In the genomic region with DNA sequence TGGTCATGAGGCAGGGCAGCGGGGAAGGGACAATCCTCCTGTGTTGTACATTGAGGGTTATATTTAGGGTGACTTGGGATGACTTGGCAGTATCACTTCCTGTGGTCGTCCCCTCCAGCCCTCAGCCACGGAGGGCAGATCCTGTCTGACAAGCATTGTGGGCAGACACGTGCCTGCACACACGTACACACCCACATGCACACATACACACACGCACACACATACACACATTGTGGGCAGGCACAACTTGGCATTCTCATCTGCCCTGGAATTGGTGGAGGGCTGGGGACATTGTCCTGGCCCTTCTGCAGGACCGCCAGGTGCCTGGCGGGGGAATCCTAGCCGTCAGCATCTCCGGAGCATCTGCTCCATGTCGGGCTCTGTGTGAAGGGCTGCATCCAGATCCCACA, we compare ENCODE assay signal across 9 cellular contexts. TPM values are rescaled to one million over a fixed set of nuclear protein-coding genes. Genes with fewer than 3 reads are reported as not detected.
DNase-seq lines count a peak whose midpoint lies in the region; ATAC-seq and TF ChIP-seq lines count a peak whose summit lies in the region.
"Had no signal": no experiment of that assay in that cellular context is flagged by ENCODE, and none has a peak within 500 bp of the region (broad histone marks: within the 10 kb centered on the region; RNA-seq: fewer than 3 reads in every experiment).

No MANE protein-coding gene starts in this region.

- H4K20me1 ChIP-seq in mammary epithelial cell (ENCODE audit: insufficient read depth, low read length), result no peaks in the 10 kb centered on the region

- intact Hi-C loops in MCF 10A (cut with micrococcal nuclease) (no loop called here), mammary epithelial cell (cut with micrococcal nuclease) (no loop called here), upper lobe of right lung (cut with DNase I) (no loop called here)

- H3K4me1 ChIP-seq in mammary epithelial cell (ENCODE audit: insufficient read depth, low read length) (peaks cover 36% of the 10 kb centered on the region), lung (ENCODE audit: control insufficient read depth in 2 of 2, insufficient read depth in 2 of 2, low read length in 2 of 2) (peaks cover 7 to 58% of the 10 kb centered on the region in 2 donors), upper lobe of right lung (peaks cover 69% of the 10 kb centered on the region)

- ATAC-seq in lung (ENCODE audit: insufficient read depth, low FRiP score) (peak; percentile 37), upper lobe of right lung (peak; percentile 60)

- H3K27me3 Mint-ChIP-seq in MCF 10A (ENCODE audit: insufficient read depth, unreplicated experiment), result no peaks in the 10 kb centered on the region

- peaks cover 22% of the 10 kb centered on the region for H3K4me1 Mint-ChIP-seq in MCF 10A (ENCODE audit: insufficient read depth, unreplicated experiment)

- no peaks in the 10 kb centered on the region for H3K9me3 Mint-ChIP-seq in MCF 10A (ENCODE audit: unreplicated experiment)

- H3K9me3 ChIP-seq in mammary epithelial cell (replicated peaks; ENCODE audit: insufficient read depth, low read length) (no peaks in the 10 kb centered on the region), lung (ENCODE audit: control insufficient read depth in 2 of 2, insufficient read depth in 1 of 2, low read length in 1 of 2) (no peaks in the 10 kb centered on the region), upper lobe of right lung (no peaks in the 10 kb centered on the region)

- H3K79me2 ChIP-seq in mammary epithelial cell (ENCODE audit: insufficient read depth, low read length), result peaks cover 40% of the 10 kb centered on the region

- H3K36me3 Mint-ChIP-seq in MCF 10A (ENCODE audit: insufficient read depth, unreplicated experiment), result peaks cover 63% of the 10 kb centered on the region

- no peak overlapping the region for H3K4me3 Mint-ChIP-seq in MCF 10A (ENCODE audit: unreplicated experiment)

- no peak for TF ChIP-seq CTCF in MCF 10A (IDR thresholded peaks at IDR 0.05; ENCODE audit: unreplicated experiment)
- TF ChIP-seq CTCF in mammary epithelial cell (conservative IDR thresholded peaks at IDR 0.05 in 1 of 2, IDR thresholded peaks at IDR 0.05 in 1 of 2; ENCODE audit: extremely low read depth in 1 of 2, insufficient read depth in 1 of 2, low read depth in 1 of 2, low read length in 2 of 2), result no peak
- no peak for TF ChIP-seq CTCF in lung (IDR thresholded peaks at IDR 0.05; ENCODE audit: control extremely low read depth, extremely low read depth)
- TF ChIP-seq CTCF in upper lobe of right lung (IDR thresholded peaks at IDR 0.05), result no peak

- in situ Hi-C loops in mammary epithelial cell (cut with MboI; ENCODE audit: low sequenced_read_pairs in 2 of 2), result loop anchor here in 1 of 2 donors (10.0 to 25.0 kb wide), 4 partner anchors 96 to 588 kb away; a partner anchor contains a TSS

- H3K27ac Mint-ChIP-seq in MCF 10A (ENCODE audit: low read depth, unreplicated experiment), result peak overlapping the region; percentile 71

- CTCF ChIA-PET in MCF 10A (lab: Yijun Ruan, JAX) (no interaction called here), mammary epithelial cell (lab: Charles Lee; ENCODE audit: low non-redundant PET) (no interaction called here)

- H3K4me3 ChIP-seq in mammary epithelial cell (replicated peaks in 1 of 3; ENCODE audit: insufficient read depth in 1 of 3, low read depth in 2 of 3, low read length in 3 of 3) (no peak overlapping the region), lung (no peak overlapping the region), upper lobe of right lung (no peak overlapping the region)

- H3K27ac ChIP-seq in mammary epithelial cell (ENCODE audit: insufficient read depth, low read depth, low read length) (no peak overlapping the region), lung (ENCODE audit: low read depth in 1 of 2, low read length in 1 of 2) (peak overlapping the region; percentile 4 to 84), upper lobe of right lung (peak overlapping the region; percentile 63)
- H3K27ac ChIP-seq: C4-2B had no signal

- no peak overlapping the region for H2AFZ ChIP-seq in mammary epithelial cell (ENCODE audit: low read depth, low read length)

- no peak overlapping the region for H3K9ac ChIP-seq in mammary epithelial cell (ENCODE audit: insufficient read depth, low read length)

- dilution Hi-C loops in mammary epithelial cell (cut with HindIII; ENCODE audit: low sequenced_read_pairs), result no loop called here

- H3K36me3 ChIP-seq in mammary epithelial cell (ENCODE audit: insufficient read depth, low read length) (no peaks in the 10 kb centered on the region), lung (ENCODE audit: control insufficient read depth in 2 of 2, insufficient read depth in 2 of 2, low read length in 2 of 2) (peaks cover 0 to 5% of the 10 kb centered on the region in 2 donors), upper lobe of right lung (peaks cover 15% of the 10 kb centered on the region)

- POLR2A ChIA-PET in MCF 10A (lab: Yijun Ruan, JAX), result no interaction called here

- H3K27me3 ChIP-seq in mammary epithelial cell (ENCODE audit: insufficient read depth, low read length) (no peaks in the 10 kb centered on the region), lung (ENCODE audit: control insufficient read depth, insufficient read depth) (no peaks in the 10 kb centered on the region), upper lobe of right lung (no peaks in the 10 kb centered on the region)

- BruUV-seq in MCF 10A (replicated peaks; lab: Mats Ljungman, UMichigan) (no TSS peak), mammary epithelial cell (replicated peaks; lab: Mats Ljungman, UMichigan) (no TSS peak)

- DNase-seq in MCF 10A (ENCODE audit: unreplicated experiment) (no peak), mammary epithelial cell (no peak), lung (ENCODE audit: low spot score) (no peak), upper lobe of right lung (peak; percentile 80), retina (no peak), dedifferentiated amniotic fluid mesenchymal stem cell (ENCODE audit: extremely low spot score) (no peak), HuH-7.5 (ENCODE audit: low spot score) (no peak)
- DNase-seq in activated T-cell treated with anti-CD3 and anti-CD28 coated beads, Interleukin-2, amount 50 U/mL, for 48 hours, result peak; percentile 63 to 73

- WGBS in mammary epithelial cell (ENCODE audit: low coverage, missing lambda C conversion rate), result 81% methylated on average over 9 of the region's 11 CpGs
- 40 to 49% methylated on average over 11 of the region's 11 CpGs for WGBS in lung, 2 donors

- H3K4me2 ChIP-seq in mammary epithelial cell (ENCODE audit: insufficient read depth, low read depth, low read length), result no peak overlapping the region

RNA-seq across cellular contexts. Expression of a gene that starts 47.6 kb away (rescaled TPM):
- total RNA-seq in MCF 10A (2022) (321 and 341 TPM in 2 replicates), mammary epithelial cell (100 to 1,000 TPM in 1 of 2 donors, 10 to 100 TPM in 1; 64.0 to 161 TPM), lung (100 to 1,000 TPM in 1 of 2 donors, 10 to 100 TPM in 1; 49.2 to 102 TPM), upper lobe of right lung (50.9 TPM)
- polyA plus RNA-seq in mammary epithelial cell (253 TPM), lung (100 to 1,000 TPM in 1 of 2 donors, 10 to 100 TPM in 1; 32.5 to 115 TPM)
- polyA minus RNA-seq in mammary epithelial cell, result 493 TPM

Comparison
In these comparisons a context has a peak if more than half of its experiments do, and no peak if none do; other contexts are left out.
1. DNase-seq: peak in activated T-cell treated with anti-CD3 and anti-CD28 coated beads, Interleukin-2, amount 50 U/mL, for 48 hours (2 of 2) and upper lobe of right lung (single experiment); none in MCF 10A (single experiment), mammary epithelial cell (single experiment), lung (single experiment), retina (single experiment), dedifferentiated amniotic fluid mesenchymal stem cell (single experiment) and HuH-7.5 (single experiment).